19 cellular contexts compared by ENCODE assay signal in genomic region chr4:10666616-10667015, GRCh38. TPM values are rescaled to one million over a fixed set of nuclear protein-coding genes. Genes with fewer than 3 reads are reported as not detected.
DNase-seq lines count a peak whose midpoint lies in the region; ATAC-seq and TF ChIP-seq lines count a peak whose summit lies in the region.
"Had no signal": no experiment of that assay in that cellular context is flagged by ENCODE, and none has a peak within 500 bp of the region (broad histone marks: within the 10 kb centered on the region; RNA-seq: fewer than 3 reads in every experiment).

No MANE protein-coding gene starts in this region.

- no peak for ATAC-seq in HG03571 (IDR thresholded peaks at IDR 0.05; ENCODE audit: unreplicated experiment)
- ATAC-seq: PC-3 had no signal

- no peak overlapping the region for H3K4me3 Mint-ChIP-seq in mesothelial cell of epicardium
- H3K4me3 Mint-ChIP-seq: CD8-positive, alpha-beta memory T cell; HFFc6 had no signal

- DNase-seq in DMS53 treated with DMSO at 0.1 percent for 48 hours (lab: John Stamatoyannopoulos, UW; ENCODE audit: unreplicated experiment), result peak; percentile 51
- DNase-seq in NCI-H1092 (lab: John Stamatoyannopoulos, UW), result peak; percentile 10
- peak; percentile 93 for DNase-seq in NCI-H69 (lab: John Stamatoyannopoulos, UW)
- peak; percentile 61 for DNase-seq in cerebellum (ENCODE audit: low spot score)
- DNase-seq in mesothelial cell of epicardium (ENCODE audit: low spot score in 2 of 2, unreplicated experiment in 2 of 2), result no peak
- no peak for DNase-seq in NCI-H1105 treated with DMSO at 0.1 percent for 48 hours (lab: John Stamatoyannopoulos, UW)
- DNase-seq: CD8-positive, alpha-beta memory T cell; DND-41; HFFc6; KBM-7; NCI-H1436; NCI-H226; NCI-H526; PC-3; RPMI8226; SIG-M5; T-helper 1 cell; T-helper 9 cell had no signal

- H3K4me1 Mint-ChIP-seq in mesothelial cell of epicardium, result peaks cover 15% of the 10 kb centered on the region

- H3K27me3 Mint-ChIP-seq in mesothelial cell of epicardium (ENCODE audit: low read depth), result peaks cover 46% of the 10 kb centered on the region

- H3K27ac Mint-ChIP-seq in mesothelial cell of epicardium, result no peak overlapping the region
- H3K27ac Mint-ChIP-seq: HFFc6 had no signal

- H3K36me3 Mint-ChIP-seq in mesothelial cell of epicardium, result no peaks in the 10 kb centered on the region
- H3K36me3 Mint-ChIP-seq: CD8-positive, alpha-beta memory T cell had no signal

- TF ChIP-seq CTCF in mesothelial cell of epicardium (IDR thresholded peaks at IDR 0.05; ENCODE audit: unreplicated experiment), result no peak

- H3K9me3 Mint-ChIP-seq in mesothelial cell of epicardium, result peaks cover 3% of the 10 kb centered on the region
- H3K9me3 Mint-ChIP-seq: HFFc6 had no signal

RNA-seq across cellular contexts. Expression of gene CLNK, which starts 18.0 kb away (rescaled TPM):
- total RNA-seq in cerebellum, result not detected
- not detected in 3 replicates for total RNA-seq in mesothelial cell of epicardium
- total RNA-seq: HFFc6, PC-3 had no signal

Comparison
In these comparisons a context has a peak if more than half of its experiments do, and no peak if none do; other contexts are left out.
1. DNase-seq: peak in DMS53 treated with DMSO at 0.1 percent for 48 hours (single experiment), NCI-H1092 (single experiment), NCI-H69 (single experiment) and cerebellum (single experiment); none in mesothelial cell of epicardium (0 of 2) and NCI-H1105 treated with DMSO at 0.1 percent for 48 hours (single experiment).